In genomic region chr17:51818777-51819176, GRCh38 we compare ENCODE assay signal across 19 cellular contexts.
A peak's percentile ranks its signal among the peaks of the same experiment; 100 is the strongest.
DNase-seq lines count a peak whose midpoint lies in the region; ATAC-seq and TF ChIP-seq lines count a peak whose summit lies in the region.
"Had no signal": no experiment of that assay in that cellular context is flagged by ENCODE, and none has a peak within 500 bp of the region (broad histone marks: within the 10 kb centered on the region; RNA-seq: fewer than 3 reads in every experiment).

No MANE protein-coding gene starts in this region.

- H3K27me3 Mint-ChIP-seq in activated CD4-positive, alpha-beta T cell treated with anti-CD3 and anti-CD28 coated beads for 36 hours, result peaks cover 6% of the 10 kb centered on the region
- peaks cover 16% of the 10 kb centered on the region for H3K27me3 Mint-ChIP-seq in Caco-2 (ENCODE audit: insufficient read depth, unreplicated experiment)

- H3K9me3 Mint-ChIP-seq in activated CD4-positive, alpha-beta T cell treated with anti-CD3 and anti-CD28 coated beads for 36 hours (ENCODE audit: low read depth), result no peaks in the 10 kb centered on the region
- H3K9me3 Mint-ChIP-seq in Caco-2 (ENCODE audit: unreplicated experiment), result no peaks in the 10 kb centered on the region
- H3K9me3 Mint-ChIP-seq: GM23338 had no signal

- no peaks in the 10 kb centered on the region for H3K36me3 Mint-ChIP-seq in activated CD4-positive, alpha-beta T cell treated with anti-CD3 and anti-CD28 coated beads for 36 hours (ENCODE audit: low read depth)
- no peaks in the 10 kb centered on the region for H3K36me3 Mint-ChIP-seq in Caco-2 (ENCODE audit: insufficient read depth, unreplicated experiment)

- H3K27ac Mint-ChIP-seq in activated CD4-positive, alpha-beta T cell treated with anti-CD3 and anti-CD28 coated beads for 36 hours, result no peak overlapping the region
- no peak overlapping the region for H3K27ac Mint-ChIP-seq in Caco-2 (ENCODE audit: unreplicated experiment)
- H3K27ac Mint-ChIP-seq: GM23338 had no signal

- CTCF ChIA-PET in activated CD4-positive, alpha-beta T cell treated with anti-CD3 and anti-CD28 coated beads for 36 hours (lab: Charles Lee), result interaction anchor here (0.7 kb wide), 1 partner anchor 1188 kb away, joined by 3 read pairs; no protein-coding TSS in a partner anchor
- CTCF ChIA-PET in Caco-2 (lab: Charles Lee), result no interaction called here

- H3K4me3 Mint-ChIP-seq in activated CD4-positive, alpha-beta T cell treated with anti-CD3 and anti-CD28 coated beads for 36 hours, result no peak overlapping the region
- no peak overlapping the region for H3K4me3 Mint-ChIP-seq in Caco-2 (ENCODE audit: unreplicated experiment)
- H3K4me3 Mint-ChIP-seq: GM23338 had no signal

- peaks cover 10% of the 10 kb centered on the region for H3K4me1 Mint-ChIP-seq in activated CD4-positive, alpha-beta T cell treated with anti-CD3 and anti-CD28 coated beads for 36 hours
- no peaks in the 10 kb centered on the region for H3K4me1 Mint-ChIP-seq in Caco-2 (ENCODE audit: low read depth, unreplicated experiment)
- H3K4me1 Mint-ChIP-seq: GM23338 had no signal

- H3K27me3 ChIP-seq in Caco-2 (replicated peaks; ENCODE audit: control insufficient read depth, insufficient read depth, low read length), result peaks cover 1% of the 10 kb centered on the region; the same call in 1 of the 2 replicates
- H3K27me3 ChIP-seq: MG63 had no signal

- DNase-seq in activated CD4-positive, alpha-beta T cell treated with anti-CD3 and anti-CD28 coated beads for 36 hours, result no peak
- no peak for DNase-seq in activated CD4-positive, alpha-beta T cell treated with anti-CD3 and anti-CD28 coated beads, Interleukin-2, amount 50 U/mL, for 1 hour
- DNase-seq in NCI-H69 (lab: John Stamatoyannopoulos, UW), result peak; percentile 15
- DNase-seq in epithelial cell of prostate (ENCODE audit: low read depth, low spot score), result peak; percentile 20
- DNase-seq in Caco-2, result no peak
- DNase-seq: C1 segment of cervical spinal cord, EL, KG1, MG63, NCI-H1105, NCI-H1694, NCI-H345, NCI-H774, SHP77 treated with DMSO at 0.1 percent for 48 hours had no signal

- peak; percentile 43 for ATAC-seq in activated CD4-positive, alpha-beta T cell treated with anti-CD3 and anti-CD28 coated beads for 36 hours
- ATAC-seq in GM19328 (IDR thresholded peaks at IDR 0.05; ENCODE audit: unreplicated experiment), result no peak
- no peak for ATAC-seq in HG03457 (IDR thresholded peaks at IDR 0.05; ENCODE audit: unreplicated experiment)
- ATAC-seq: GM23338, HCT116, HepG2 had no signal

- no peaks in the 10 kb centered on the region for H3K36me3 ChIP-seq in Caco-2 (ENCODE audit: control insufficient read depth, insufficient read depth, low read length)
- H3K36me3 ChIP-seq: MG63 had no signal

- POLR2A ChIA-PET in activated CD4-positive, alpha-beta T cell treated with anti-CD3 and anti-CD28 coated beads for 36 hours (lab: Charles Lee), result no interaction called here
- POLR2A ChIA-PET in Caco-2 (lab: Charles Lee), result no interaction called here

- H3K4me1 ChIP-seq in Caco-2, result no peaks in the 10 kb centered on the region

- no TSS peak for BruUV-seq in Caco-2 (replicated peaks; lab: Mats Ljungman, UMichigan)

- intact Hi-C loops in activated CD4-positive, alpha-beta T cell treated with anti-CD3 and anti-CD28 coated beads for 36 hours (cut with DNase I, micrococcal nuclease), result no loop called here
- intact Hi-C loops in Caco-2 (cut with micrococcal nuclease; ENCODE audit: unreplicated experiment), result no loop called here

- H3K4me3 ChIP-seq in Caco-2 (ENCODE audit: low read depth, low read length), result no peak overlapping the region
- H3K4me3 ChIP-seq: GM23338, MG63 had no signal

- no peak for TF ChIP-seq CTCF in Caco-2 (IDR thresholded peaks at IDR 0.05; ENCODE audit: insufficient read depth in 1 of 2, low read depth in 1 of 2, low read length in 1 of 2, severe bottlenecking in 1 of 2, unreplicated experiment in 1 of 2)

- H3K9me3 ChIP-seq in Caco-2, result no peaks in the 10 kb centered on the region
- H3K9me3 ChIP-seq: MG63 had no signal

- H3K27ac ChIP-seq in epithelial cell of prostate, result no peak overlapping the region

Comparison
In these comparisons a context has a peak if more than half of its experiments do, and no peak if none do; other contexts are left out.
1. DNase-seq: peak in NCI-H69 (single experiment) and epithelial cell of prostate (single experiment); none in activated CD4-positive, alpha-beta T cell treated with anti-CD3 and anti-CD28 coated beads for 36 hours (single experiment), activated CD4-positive, alpha-beta T cell treated with anti-CD3 and anti-CD28 coated beads, Interleukin-2, amount 50 U/mL, for 1 hour (single experiment) and Caco-2 (0 of 2).